ENCODE assay signal across 1 cellular context in the genomic region with DNA sequence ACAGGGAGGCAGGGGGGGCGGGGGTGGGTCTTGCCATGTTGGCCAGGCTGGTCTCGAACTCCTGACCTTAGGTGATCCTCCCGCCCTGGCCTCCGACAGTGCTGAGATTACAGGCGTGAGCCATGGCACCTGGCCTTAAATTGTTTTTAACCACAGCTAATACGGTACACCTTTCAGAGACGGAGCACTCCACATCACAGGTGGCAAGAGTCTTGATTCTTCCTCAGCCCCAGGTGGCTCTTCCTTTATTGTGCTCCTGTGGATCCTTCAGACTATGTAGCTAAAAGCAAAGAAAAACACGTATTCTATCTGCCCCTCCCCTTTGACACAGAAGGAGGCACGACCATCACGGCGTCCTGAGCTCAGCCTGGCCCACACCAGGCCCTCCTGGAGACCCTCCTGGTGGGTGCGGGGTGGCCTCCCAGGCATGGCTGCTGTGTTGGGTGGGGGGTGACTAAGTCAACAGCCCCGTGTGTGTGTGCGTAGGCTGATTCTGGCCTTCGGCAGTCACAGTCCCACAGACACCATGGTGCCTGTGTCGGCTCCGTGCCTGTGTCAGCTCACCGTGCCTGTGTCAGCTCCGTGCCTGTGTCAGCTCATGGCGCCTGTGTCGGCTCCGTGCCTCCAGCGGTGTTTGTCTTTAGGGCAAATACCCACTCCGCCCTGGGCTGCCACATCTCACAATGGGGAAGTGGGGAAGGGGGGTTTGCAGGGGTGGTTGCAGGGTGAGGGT.
A peak's percentile ranks its signal among the peaks of the same experiment; 100 is the strongest.
TF ChIP-seq lines count a peak whose summit lies in the region.

No MANE protein-coding gene starts in this region.

TF ChIP-seq in K562, 482 proteins besides CTCF, POLR2A, EP300 and RAD21 (continued from another document and continues in another):
- TF ChIP-seq, protein P1, sequence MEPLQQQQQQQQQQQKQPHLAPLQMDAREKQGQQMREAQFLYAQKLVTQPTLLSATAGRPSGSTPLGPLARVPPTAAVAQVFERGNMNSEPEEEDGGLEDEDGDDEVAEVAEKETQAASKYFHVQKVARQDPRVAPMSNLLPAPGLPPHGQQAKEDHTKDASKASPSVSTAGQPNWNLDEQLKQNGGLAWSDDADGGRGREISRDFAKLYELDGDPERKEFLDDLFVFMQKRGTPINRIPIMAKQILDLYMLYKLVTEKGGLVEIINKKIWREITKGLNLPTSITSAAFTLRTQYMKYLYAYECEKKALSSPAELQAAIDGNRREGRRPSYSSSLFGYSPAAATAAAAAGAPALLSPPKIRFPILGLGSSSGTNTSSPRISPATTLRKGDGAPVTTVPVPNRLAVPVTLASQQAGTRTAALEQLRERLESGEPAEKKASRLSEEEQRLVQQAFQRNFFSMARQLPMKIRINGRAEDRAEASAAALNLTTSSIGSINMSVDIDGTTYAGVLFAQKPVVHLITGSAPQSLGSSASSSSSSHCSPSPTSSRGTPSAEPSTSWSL (CRISPR knock-in tag; IDR thresholded peaks at IDR 0.05; ENCODE audit: borderline replicate concordance) = no peak
- TF ChIP-seq ZNF239 (CRISPR knock-in tag; IDR thresholded peaks at IDR 0.05) (no peak), GATA2 (CRISPR knock-in tag; IDR thresholded peaks at IDR 0.05) (no peak), NR2C1 (IDR thresholded peaks at IDR 0.05) (no peak; the same call in 1 of the 2 replicates), NR2C1 (tag; IDR thresholded peaks at IDR 0.05) (0 out of 2 replicates have a peak, but pooled peaks have one; percentile 7), ESRRA (IDR thresholded peaks at IDR 0.05; ENCODE audit: borderline replicate concordance, low read depth) (no peak), SUPT5H (IDR thresholded peaks at IDR 0.05) (no peak), ZNF354B (CRISPR knock-in tag; IDR thresholded peaks at IDR 0.05) (no peak), STAT5A (IDR thresholded peaks at IDR 0.05; ENCODE audit: borderline replicate concordance, low read length) (no peak), ZNF311 (CRISPR knock-in tag; IDR thresholded peaks at IDR 0.05) (no peak), HDAC6 (IDR thresholded peaks at IDR 0.05; ENCODE audit: low read depth, low read length) (no peak), LEF1 (IDR thresholded peaks at IDR 0.05) (no peak), ETS2 (tag; IDR thresholded peaks at IDR 0.05; ENCODE audit: borderline replicate concordance, poor library complexity, severe bottlenecking) (no peak), POLR2AphosphoS5 (IDR thresholded peaks at IDR 0.05; ENCODE audit: control insufficient read depth, insufficient read depth, low read depth, low read length) (no peak), PTRF (tag; IDR thresholded peaks at IDR 0.05) (no peak), PURB (CRISPR knock-in tag; IDR thresholded peaks at IDR 0.05; ENCODE audit: low read depth) (no peak), ZEB2 (IDR thresholded peaks at IDR 0.05) (no peak), CBX1 (IDR thresholded peaks at IDR 0.05; ENCODE audit: low read depth) (no peak), ZFP30 (CRISPR knock-in tag; IDR thresholded peaks at IDR 0.05; ENCODE audit: borderline replicate concordance) (no peak), JUNB (CRISPR knock-in tag; conservative IDR thresholded peaks at IDR 0.05) (no peak), KLF6 (CRISPR knock-in tag; IDR thresholded peaks at IDR 0.05; ENCODE audit: borderline replicate concordance) (no peak), ZNF699 (CRISPR knock-in tag; IDR thresholded peaks at IDR 0.05; ENCODE audit: insufficient replicate concordance) (no peak), POLR2G (IDR thresholded peaks at IDR 0.05; ENCODE audit: low read depth, low read length) (peak; percentile 51; the same call in 1 of the 2 replicates), NCOA6 (IDR thresholded peaks at IDR 0.05) (no peak), RBM25 (IDR thresholded peaks at IDR 0.05; ENCODE audit: low read depth, low read length, severe bottlenecking) (no peak), WHSC1 (IDR thresholded peaks at IDR 0.05; ENCODE audit: low read length) (no peak), FOXK1 (CRISPR knock-in tag; IDR thresholded peaks at IDR 0.05; ENCODE audit: borderline replicate concordance) (no peak), NONO (IDR thresholded peaks at IDR 0.05; ENCODE audit: low read depth in 2 of 2, low read length in 1 of 2) (no peak)
- TF ChIP-seq, protein P2, sequence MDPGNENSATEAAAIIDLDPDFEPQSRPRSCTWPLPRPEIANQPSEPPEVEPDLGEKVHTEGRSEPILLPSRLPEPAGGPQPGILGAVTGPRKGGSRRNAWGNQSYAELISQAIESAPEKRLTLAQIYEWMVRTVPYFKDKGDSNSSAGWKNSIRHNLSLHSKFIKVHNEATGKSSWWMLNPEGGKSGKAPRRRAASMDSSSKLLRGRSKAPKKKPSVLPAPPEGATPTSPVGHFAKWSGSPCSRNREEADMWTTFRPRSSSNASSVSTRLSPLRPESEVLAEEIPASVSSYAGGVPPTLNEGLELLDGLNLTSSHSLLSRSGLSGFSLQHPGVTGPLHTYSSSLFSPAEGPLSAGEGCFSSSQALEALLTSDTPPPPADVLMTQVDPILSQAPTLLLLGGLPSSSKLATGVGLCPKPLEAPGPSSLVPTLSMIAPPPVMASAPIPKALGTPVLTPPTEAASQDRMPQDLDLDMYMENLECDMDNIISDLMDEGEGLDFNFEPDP (CRISPR knock-in tag; IDR thresholded peaks at IDR 0.05) = no peak
- TF ChIP-seq, protein P3, sequence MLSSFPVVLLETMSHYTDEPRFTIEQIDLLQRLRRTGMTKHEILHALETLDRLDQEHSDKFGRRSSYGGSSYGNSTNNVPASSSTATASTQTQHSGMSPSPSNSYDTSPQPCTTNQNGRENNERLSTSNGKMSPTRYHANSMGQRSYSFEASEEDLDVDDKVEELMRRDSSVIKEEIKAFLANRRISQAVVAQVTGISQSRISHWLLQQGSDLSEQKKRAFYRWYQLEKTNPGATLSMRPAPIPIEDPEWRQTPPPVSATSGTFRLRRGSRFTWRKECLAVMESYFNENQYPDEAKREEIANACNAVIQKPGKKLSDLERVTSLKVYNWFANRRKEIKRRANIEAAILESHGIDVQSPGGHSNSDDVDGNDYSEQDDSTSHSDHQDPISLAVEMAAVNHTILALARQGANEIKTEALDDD (IDR thresholded peaks at IDR 0.05) = no peak
- TF ChIP-seq, protein P4, sequence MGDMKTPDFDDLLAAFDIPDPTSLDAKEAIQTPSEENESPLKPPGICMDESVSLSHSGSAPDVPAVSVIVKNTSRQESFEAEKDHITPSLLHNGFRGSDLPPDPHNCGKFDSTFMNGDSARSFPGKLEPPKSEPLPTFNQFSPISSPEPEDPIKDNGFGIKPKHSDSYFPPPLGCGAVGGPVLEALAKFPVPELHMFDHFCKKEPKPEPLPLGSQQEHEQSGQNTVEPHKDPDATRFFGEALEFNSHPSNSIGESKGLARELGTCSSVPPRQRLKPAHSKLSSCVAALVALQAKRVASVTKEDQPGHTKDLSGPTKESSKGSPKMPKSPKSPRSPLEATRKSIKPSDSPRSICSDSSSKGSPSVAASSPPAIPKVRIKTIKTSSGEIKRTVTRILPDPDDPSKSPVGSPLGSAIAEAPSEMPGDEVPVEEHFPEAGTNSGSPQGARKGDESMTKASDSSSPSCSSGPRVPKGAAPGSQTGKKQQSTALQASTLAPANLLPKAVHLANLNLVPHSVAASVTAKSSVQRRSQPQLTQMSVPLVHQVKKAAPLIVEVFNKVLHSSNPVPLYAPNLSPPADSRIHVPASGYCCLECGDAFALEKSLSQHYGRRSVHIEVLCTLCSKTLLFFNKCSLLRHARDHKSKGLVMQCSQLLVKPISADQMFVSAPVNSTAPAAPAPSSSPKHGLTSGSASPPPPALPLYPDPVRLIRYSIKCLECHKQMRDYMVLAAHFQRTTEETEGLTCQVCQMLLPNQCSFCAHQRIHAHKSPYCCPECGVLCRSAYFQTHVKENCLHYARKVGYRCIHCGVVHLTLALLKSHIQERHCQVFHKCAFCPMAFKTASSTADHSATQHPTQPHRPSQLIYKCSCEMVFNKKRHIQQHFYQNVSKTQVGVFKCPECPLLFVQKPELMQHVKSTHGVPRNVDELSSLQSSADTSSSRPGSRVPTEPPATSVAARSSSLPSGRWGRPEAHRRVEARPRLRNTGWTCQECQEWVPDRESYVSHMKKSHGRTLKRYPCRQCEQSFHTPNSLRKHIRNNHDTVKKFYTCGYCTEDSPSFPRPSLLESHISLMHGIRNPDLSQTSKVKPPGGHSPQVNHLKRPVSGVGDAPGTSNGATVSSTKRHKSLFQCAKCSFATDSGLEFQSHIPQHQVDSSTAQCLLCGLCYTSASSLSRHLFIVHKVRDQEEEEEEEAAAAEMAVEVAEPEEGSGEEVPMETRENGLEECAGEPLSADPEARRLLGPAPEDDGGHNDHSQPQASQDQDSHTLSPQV (IDR thresholded peaks at IDR 0.05) = peak; percentile 75; the same call in 1 of the 2 replicates
- TF ChIP-seq, protein P5, sequence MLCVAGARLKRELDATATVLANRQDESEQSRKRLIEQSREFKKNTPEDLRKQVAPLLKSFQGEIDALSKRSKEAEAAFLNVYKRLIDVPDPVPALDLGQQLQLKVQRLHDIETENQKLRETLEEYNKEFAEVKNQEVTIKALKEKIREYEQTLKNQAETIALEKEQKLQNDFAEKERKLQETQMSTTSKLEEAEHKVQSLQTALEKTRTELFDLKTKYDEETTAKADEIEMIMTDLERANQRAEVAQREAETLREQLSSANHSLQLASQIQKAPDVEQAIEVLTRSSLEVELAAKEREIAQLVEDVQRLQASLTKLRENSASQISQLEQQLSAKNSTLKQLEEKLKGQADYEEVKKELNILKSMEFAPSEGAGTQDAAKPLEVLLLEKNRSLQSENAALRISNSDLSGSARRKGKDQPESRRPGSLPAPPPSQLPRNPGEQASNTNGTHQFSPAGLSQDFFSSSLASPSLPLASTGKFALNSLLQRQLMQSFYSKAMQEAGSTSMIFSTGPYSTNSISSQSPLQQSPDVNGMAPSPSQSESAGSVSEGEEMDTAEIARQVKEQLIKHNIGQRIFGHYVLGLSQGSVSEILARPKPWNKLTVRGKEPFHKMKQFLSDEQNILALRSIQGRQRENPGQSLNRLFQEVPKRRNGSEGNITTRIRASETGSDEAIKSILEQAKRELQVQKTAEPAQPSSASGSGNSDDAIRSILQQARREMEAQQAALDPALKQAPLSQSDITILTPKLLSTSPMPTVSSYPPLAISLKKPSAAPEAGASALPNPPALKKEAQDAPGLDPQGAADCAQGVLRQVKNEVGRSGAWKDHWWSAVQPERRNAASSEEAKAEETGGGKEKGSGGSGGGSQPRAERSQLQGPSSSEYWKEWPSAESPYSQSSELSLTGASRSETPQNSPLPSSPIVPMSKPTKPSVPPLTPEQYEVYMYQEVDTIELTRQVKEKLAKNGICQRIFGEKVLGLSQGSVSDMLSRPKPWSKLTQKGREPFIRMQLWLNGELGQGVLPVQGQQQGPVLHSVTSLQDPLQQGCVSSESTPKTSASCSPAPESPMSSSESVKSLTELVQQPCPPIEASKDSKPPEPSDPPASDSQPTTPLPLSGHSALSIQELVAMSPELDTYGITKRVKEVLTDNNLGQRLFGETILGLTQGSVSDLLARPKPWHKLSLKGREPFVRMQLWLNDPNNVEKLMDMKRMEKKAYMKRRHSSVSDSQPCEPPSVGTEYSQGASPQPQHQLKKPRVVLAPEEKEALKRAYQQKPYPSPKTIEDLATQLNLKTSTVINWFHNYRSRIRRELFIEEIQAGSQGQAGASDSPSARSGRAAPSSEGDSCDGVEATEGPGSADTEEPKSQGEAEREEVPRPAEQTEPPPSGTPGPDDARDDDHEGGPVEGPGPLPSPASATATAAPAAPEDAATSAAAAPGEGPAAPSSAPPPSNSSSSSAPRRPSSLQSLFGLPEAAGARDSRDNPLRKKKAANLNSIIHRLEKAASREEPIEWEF (CRISPR knock-in tag; IDR thresholded peaks at IDR 0.05) = no peak
- TF ChIP-seq, protein P6, sequence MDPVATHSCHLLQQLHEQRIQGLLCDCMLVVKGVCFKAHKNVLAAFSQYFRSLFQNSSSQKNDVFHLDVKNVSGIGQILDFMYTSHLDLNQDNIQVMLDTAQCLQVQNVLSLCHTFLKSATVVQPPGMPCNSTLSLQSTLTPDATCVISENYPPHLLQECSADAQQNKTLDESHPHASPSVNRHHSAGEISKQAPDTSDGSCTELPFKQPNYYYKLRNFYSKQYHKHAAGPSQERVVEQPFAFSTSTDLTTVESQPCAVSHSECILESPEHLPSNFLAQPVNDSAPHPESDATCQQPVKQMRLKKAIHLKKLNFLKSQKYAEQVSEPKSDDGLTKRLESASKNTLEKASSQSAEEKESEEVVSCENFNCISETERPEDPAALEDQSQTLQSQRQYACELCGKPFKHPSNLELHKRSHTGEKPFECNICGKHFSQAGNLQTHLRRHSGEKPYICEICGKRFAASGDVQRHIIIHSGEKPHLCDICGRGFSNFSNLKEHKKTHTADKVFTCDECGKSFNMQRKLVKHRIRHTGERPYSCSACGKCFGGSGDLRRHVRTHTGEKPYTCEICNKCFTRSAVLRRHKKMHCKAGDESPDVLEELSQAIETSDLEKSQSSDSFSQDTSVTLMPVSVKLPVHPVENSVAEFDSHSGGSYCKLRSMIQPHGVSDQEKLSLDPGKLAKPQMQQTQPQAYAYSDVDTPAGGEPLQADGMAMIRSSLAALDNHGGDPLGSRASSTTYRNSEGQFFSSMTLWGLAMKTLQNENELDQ (CRISPR knock-in tag; IDR thresholded peaks at IDR 0.05; ENCODE audit: borderline replicate concordance) = no peak
- TF ChIP-seq, protein P7, sequence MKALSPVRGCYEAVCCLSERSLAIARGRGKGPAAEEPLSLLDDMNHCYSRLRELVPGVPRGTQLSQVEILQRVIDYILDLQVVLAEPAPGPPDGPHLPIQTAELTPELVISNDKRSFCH (CRISPR knock-in tag; IDR thresholded peaks at IDR 0.05) = no peak
- TF ChIP-seq, protein P7 (tag; IDR thresholded peaks at IDR 0.05) = peak; percentile 88
- TF ChIP-seq, protein P8, sequence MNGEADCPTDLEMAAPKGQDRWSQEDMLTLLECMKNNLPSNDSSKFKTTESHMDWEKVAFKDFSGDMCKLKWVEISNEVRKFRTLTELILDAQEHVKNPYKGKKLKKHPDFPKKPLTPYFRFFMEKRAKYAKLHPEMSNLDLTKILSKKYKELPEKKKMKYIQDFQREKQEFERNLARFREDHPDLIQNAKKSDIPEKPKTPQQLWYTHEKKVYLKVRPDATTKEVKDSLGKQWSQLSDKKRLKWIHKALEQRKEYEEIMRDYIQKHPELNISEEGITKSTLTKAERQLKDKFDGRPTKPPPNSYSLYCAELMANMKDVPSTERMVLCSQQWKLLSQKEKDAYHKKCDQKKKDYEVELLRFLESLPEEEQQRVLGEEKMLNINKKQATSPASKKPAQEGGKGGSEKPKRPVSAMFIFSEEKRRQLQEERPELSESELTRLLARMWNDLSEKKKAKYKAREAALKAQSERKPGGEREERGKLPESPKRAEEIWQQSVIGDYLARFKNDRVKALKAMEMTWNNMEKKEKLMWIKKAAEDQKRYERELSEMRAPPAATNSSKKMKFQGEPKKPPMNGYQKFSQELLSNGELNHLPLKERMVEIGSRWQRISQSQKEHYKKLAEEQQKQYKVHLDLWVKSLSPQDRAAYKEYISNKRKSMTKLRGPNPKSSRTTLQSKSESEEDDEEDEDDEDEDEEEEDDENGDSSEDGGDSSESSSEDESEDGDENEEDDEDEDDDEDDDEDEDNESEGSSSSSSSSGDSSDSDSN (IDR thresholded peaks at IDR 0.05; ENCODE audit: borderline replicate concordance in 1 of 2, low read depth in 2 of 2, low read length in 2 of 2) = no peak
